ENCODE assay signal across 1 cellular context in the genomic region with DNA sequence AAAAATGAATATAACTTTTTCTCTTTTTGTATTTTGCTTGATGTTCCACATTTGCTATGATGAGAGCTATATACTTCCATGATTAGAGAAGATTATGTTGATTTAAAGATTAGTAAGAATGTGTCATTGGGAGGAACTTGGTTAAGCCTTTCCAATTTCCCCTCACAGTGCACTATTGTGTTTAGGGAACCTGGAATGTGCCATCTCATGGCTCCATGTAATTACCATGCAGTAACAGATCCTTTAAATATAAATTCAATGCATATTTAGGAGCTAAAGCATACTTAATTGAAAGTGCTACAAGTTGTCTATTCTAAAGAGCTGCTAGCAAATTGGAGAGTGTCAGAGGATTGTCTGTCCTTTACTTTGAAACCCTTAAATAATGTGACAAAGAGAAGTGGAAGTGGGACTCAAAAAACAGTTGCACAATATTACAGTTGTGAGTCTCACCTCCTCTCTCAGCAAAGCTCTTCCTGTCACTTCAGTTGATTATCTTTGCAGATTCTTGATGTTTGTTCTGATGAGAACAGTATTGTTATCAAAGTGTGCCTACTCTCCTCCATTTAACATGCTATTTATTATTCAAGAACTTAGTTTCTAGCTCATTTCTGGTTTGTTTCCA.
TF ChIP-seq lines count a peak whose summit lies in the region.

No MANE protein-coding gene starts in this region.

TF ChIP-seq in GM23338, 12 proteins besides CTCF, POLR2A, EP300 and RAD21 (continued from another document):
- TF ChIP-seq, protein P1, sequence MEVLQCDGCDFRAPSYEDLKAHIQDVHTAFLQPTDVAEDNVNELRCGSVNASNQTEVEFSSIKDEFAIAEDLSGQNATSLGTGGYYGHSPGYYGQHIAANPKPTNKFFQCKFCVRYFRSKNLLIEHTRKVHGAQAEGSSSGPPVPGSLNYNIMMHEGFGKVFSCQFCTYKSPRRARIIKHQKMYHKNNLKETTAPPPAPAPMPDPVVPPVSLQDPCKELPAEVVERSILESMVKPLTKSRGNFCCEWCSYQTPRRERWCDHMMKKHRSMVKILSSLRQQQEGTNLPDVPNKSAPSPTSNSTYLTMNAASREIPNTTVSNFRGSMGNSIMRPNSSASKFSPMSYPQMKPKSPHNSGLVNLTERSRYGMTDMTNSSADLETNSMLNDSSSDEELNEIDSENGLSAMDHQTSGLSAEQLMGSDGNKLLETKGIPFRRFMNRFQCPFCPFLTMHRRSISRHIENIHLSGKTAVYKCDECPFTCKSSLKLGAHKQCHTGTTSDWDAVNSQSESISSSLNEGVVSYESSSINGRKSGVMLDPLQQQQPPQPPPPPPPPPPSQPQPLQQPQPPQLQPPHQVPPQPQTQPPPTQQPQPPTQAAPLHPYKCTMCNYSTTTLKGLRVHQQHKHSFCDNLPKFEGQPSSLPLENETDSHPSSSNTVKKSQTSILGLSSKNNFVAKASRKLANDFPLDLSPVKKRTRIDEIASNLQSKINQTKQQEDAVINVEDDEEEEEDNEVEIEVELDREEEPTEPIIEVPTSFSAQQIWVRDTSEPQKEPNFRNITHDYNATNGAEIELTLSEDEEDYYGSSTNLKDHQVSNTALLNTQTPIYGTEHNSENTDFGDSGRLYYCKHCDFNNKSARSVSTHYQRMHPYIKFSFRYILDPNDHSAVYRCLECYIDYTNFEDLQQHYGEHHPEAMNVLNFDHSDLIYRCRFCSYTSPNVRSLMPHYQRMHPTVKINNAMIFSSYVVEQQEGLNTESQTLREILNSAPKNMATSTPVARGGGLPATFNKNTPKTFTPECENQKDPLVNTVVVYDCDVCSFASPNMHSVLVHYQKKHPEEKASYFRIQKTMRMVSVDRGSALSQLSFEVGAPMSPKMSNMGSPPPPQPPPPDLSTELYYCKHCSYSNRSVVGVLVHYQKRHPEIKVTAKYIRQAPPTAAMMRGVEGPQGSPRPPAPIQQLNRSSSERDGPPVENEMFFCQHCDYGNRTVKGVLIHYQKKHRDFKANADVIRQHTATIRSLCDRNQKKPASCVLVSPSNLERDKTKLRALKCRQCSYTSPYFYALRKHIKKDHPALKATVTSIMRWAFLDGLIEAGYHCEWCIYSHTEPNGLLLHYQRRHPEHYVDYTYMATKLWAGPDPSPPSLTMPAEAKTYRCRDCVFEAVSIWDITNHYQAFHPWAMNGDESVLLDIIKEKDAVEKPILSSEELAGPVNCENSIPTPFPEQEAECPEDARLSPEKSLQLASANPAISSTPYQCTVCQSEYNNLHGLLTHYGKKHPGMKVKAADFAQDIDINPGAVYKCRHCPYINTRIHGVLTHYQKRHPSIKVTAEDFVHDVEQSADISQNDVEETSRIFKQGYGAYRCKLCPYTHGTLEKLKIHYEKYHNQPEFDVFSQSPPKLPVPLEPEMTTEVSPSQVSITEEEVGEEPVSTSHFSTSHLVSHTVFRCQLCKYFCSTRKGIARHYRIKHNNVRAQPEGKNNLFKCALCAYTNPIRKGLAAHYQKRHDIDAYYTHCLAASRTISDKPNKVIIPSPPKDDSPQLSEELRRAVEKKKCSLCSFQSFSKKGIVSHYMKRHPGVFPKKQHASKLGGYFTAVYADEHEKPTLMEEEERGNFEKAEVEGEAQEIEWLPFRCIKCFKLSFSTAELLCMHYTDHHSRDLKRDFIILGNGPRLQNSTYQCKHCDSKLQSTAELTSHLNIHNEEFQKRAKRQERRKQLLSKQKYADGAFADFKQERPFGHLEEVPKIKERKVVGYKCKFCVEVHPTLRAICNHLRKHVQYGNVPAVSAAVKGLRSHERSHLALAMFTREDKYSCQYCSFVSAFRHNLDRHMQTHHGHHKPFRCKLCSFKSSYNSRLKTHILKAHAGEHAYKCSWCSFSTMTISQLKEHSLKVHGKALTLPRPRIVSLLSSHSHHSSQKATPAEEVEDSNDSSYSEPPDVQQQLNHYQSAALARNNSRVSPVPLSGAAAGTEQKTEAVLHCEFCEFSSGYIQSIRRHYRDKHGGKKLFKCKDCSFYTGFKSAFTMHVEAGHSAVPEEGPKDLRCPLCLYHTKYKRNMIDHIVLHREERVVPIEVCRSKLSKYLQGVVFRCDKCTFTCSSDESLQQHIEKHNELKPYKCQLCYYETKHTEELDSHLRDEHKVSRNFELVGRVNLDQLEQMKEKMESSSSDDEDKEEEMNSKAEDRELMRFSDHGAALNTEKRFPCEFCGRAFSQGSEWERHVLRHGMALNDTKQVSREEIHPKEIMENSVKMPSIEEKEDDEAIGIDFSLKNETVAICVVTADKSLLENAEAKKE (CRISPR knock-in tag; IDR thresholded peaks at IDR 0.05) = no peak
- TF ChIP-seq ZNF331 (CRISPR knock-in tag; IDR thresholded peaks at IDR 0.05; ENCODE audit: low read depth) = no peak
- TF ChIP-seq, protein P2, sequence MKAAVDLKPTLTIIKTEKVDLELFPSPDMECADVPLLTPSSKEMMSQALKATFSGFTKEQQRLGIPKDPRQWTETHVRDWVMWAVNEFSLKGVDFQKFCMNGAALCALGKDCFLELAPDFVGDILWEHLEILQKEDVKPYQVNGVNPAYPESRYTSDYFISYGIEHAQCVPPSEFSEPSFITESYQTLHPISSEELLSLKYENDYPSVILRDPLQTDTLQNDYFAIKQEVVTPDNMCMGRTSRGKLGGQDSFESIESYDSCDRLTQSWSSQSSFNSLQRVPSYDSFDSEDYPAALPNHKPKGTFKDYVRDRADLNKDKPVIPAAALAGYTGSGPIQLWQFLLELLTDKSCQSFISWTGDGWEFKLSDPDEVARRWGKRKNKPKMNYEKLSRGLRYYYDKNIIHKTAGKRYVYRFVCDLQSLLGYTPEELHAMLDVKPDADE (IDR thresholded peaks at IDR 0.05) = no peak
- no peak for TF ChIP-seq NANOG (IDR thresholded peaks at IDR 0.05; ENCODE audit: borderline replicate concordance)
